Comparison of ENCODE assay signal across 10 cellular contexts in genomic region chr6:4687989-4688947, GRCh38.
DNase-seq lines count a peak whose midpoint lies in the region; ATAC-seq and TF ChIP-seq lines count a peak whose summit lies in the region.
"Had no signal": no experiment of that assay in that cellular context is flagged by ENCODE, and none has a peak within 500 bp of the region (broad histone marks: within the 10 kb centered on the region; RNA-seq: fewer than 3 reads in every experiment).

No MANE protein-coding gene starts in this region.

- peaks cover 2% of the 10 kb centered on the region; the same call in 1 of the 2 replicates for H3K27me3 Mint-ChIP-seq in HFFc6 (ENCODE audit: insufficient read depth)
- peaks cover 33% of the 10 kb centered on the region for H3K27me3 Mint-ChIP-seq in CD4-positive, alpha-beta T cell

- H3K4me1 ChIP-seq in foreskin keratinocyte (no peaks in the 10 kb centered on the region), upper lobe of left lung (peaks cover 0 to 11% (median 0%) of the 10 kb centered on the region in 4 donors)
- H3K4me1 ChIP-seq: Peyer's patch had no signal

- peak; percentile 74 for DNase-seq in HFFc6
- peak; percentile 13 for DNase-seq in SKM-1 (lab: John Stamatoyannopoulos, UW; ENCODE audit: unreplicated experiment)
- DNase-seq in foreskin keratinocyte, result peak; percentile 71 to 89
- DNase-seq in upper lobe of left lung, result peak in 1 of 2 donors; percentile 37
- DNase-seq in CD4-positive, alpha-beta T cell, result no peak
- DNase-seq in G401 (ENCODE audit: low spot score), result no peak
- DNase-seq in T-helper 2 cell, result no peak
- DNase-seq: activated naive CD8-positive, alpha-beta T cell treated with anti-CD3 and anti-CD28 coated beads, Interleukin-2, amount 50 U/mL, for 24 hours; stimulated activated CD4-positive, alpha-beta T cell treated with anti-CD3 and anti-CD28 coated beads, Interleukin-2, amount 100 ng/mL, for 48 hours had no signal

- POLR2A ChIA-PET in CD4-positive, alpha-beta T cell (lab: Charles Lee), result no interaction called here

- H3K36me3 Mint-ChIP-seq in HFFc6 (ENCODE audit: low read depth), result no peaks in the 10 kb centered on the region
- no peaks in the 10 kb centered on the region for H3K36me3 Mint-ChIP-seq in CD4-positive, alpha-beta T cell (ENCODE audit: low read depth)

- 62 to 63% methylated on average over 14 of the region's 14 CpGs for WGBS in upper lobe of left lung, 2 donors

- H3K27me3 ChIP-seq in foreskin keratinocyte (no peaks in the 10 kb centered on the region), upper lobe of left lung (no peaks in the 10 kb centered on the region)
- H3K27me3 ChIP-seq in CD4-positive, alpha-beta T cell (ENCODE audit: control insufficient read depth, insufficient read depth, low read length), result peaks cover 3% of the 10 kb centered on the region
- H3K27me3 ChIP-seq: Peyer's patch had no signal

- no peak for TF ChIP-seq CTCF in HFFc6 (IDR thresholded peaks at IDR 0.05)
- TF ChIP-seq CTCF in foreskin keratinocyte (conservative IDR thresholded peaks at IDR 0.05), result no peak
- no peak for TF ChIP-seq CTCF in upper lobe of left lung (IDR thresholded peaks at IDR 0.05)
- TF ChIP-seq CTCF in CD4-positive, alpha-beta T cell (IDR thresholded peaks at IDR 0.05), result no peak

- H3K36me3 ChIP-seq in upper lobe of left lung, result no peaks in the 10 kb centered on the region
- H3K36me3 ChIP-seq: Peyer's patch had no signal

- TF ChIP-seq POLR2A in upper lobe of left lung (IDR thresholded peaks at IDR 0.05), result no peak

- TF ChIP-seq EP300 in upper lobe of left lung (IDR thresholded peaks at IDR 0.05), result no peak

- in situ Hi-C loops in G401 (cut with HindIII; ENCODE audit: low sequenced_read_pairs), result no loop called here

- no peaks in the 10 kb centered on the region for H3K9me3 ChIP-seq in upper lobe of left lung
- H3K9me3 ChIP-seq in CD4-positive, alpha-beta T cell (ENCODE audit: control insufficient read depth, low read length), result no peaks in the 10 kb centered on the region
- H3K9me3 ChIP-seq: Peyer's patch had no signal

- intact Hi-C loops in CD4-positive, alpha-beta T cell (cut with DNase I, micrococcal nuclease), result no loop called here

- peak overlapping the region; percentile 89 for H3K4me3 Mint-ChIP-seq in HFFc6
- H3K4me3 Mint-ChIP-seq in CD4-positive, alpha-beta T cell, result no peak overlapping the region
- H3K4me3 Mint-ChIP-seq: activated naive CD8-positive, alpha-beta T cell treated with anti-CD3 and anti-CD28 coated beads, Interleukin-2, amount 50 U/mL, for 24 hours had no signal

- peak overlapping the region; percentile 68 for H3K27ac ChIP-seq in foreskin keratinocyte
- H3K27ac ChIP-seq in upper lobe of left lung, result peak overlapping the region in 3 of 4 donors; percentile 2 to 25 (median 16)
- H3K27ac ChIP-seq in CD4-positive, alpha-beta T cell (ENCODE audit: low read depth, low read length), result no peak overlapping the region
- H3K27ac ChIP-seq: Peyer's patch had no signal

- H3K9me3 Mint-ChIP-seq in HFFc6, result peaks cover 7% of the 10 kb centered on the region; the same call in 1 of the 2 replicates
- peaks cover 5% of the 10 kb centered on the region for H3K9me3 Mint-ChIP-seq in CD4-positive, alpha-beta T cell

- CTCF ChIA-PET in CD4-positive, alpha-beta T cell (lab: Charles Lee), result no interaction called here

- no peak overlapping the region for H3K4me3 ChIP-seq in upper lobe of left lung
- H3K4me3 ChIP-seq: Peyer's patch had no signal

- peaks cover 20% of the 10 kb centered on the region for H3K4me1 Mint-ChIP-seq in HFFc6 (ENCODE audit: low read depth)
- H3K4me1 Mint-ChIP-seq in CD4-positive, alpha-beta T cell (ENCODE audit: low read depth), result no peaks in the 10 kb centered on the region
- H3K4me1 Mint-ChIP-seq: activated naive CD8-positive, alpha-beta T cell treated with anti-CD3 and anti-CD28 coated beads, Interleukin-2, amount 50 U/mL, for 24 hours had no signal

- peak; percentile 97 for ATAC-seq in foreskin keratinocyte
- ATAC-seq in upper lobe of left lung (ENCODE audit: low FRiP score in 2 of 2), result peak in 1 of 2 donors; percentile 93
- no peak for ATAC-seq in CD4-positive, alpha-beta T cell (ENCODE audit: poor library complexity)
- ATAC-seq: activated naive CD8-positive, alpha-beta T cell treated with anti-CD3 and anti-CD28 coated beads, Interleukin-2, amount 50 U/mL, for 24 hours had no signal

- peak overlapping the region; percentile 95 for H3K27ac Mint-ChIP-seq in HFFc6
- no peak overlapping the region for H3K27ac Mint-ChIP-seq in CD4-positive, alpha-beta T cell
- H3K27ac Mint-ChIP-seq: activated naive CD8-positive, alpha-beta T cell treated with anti-CD3 and anti-CD28 coated beads, Interleukin-2, amount 50 U/mL, for 24 hours had no signal

Comparison
In these comparisons a context has a peak if more than half of its experiments do, and no peak if none do; other contexts are left out.
1. DNase-seq: peak in HFFc6 (single experiment), SKM-1 (single experiment) and foreskin keratinocyte (2 of 2); none in CD4-positive, alpha-beta T cell (0 of 10), G401 (single experiment) and T-helper 2 cell (0 of 5).